14 cellular contexts compared by ENCODE assay signal in the genomic region with DNA sequence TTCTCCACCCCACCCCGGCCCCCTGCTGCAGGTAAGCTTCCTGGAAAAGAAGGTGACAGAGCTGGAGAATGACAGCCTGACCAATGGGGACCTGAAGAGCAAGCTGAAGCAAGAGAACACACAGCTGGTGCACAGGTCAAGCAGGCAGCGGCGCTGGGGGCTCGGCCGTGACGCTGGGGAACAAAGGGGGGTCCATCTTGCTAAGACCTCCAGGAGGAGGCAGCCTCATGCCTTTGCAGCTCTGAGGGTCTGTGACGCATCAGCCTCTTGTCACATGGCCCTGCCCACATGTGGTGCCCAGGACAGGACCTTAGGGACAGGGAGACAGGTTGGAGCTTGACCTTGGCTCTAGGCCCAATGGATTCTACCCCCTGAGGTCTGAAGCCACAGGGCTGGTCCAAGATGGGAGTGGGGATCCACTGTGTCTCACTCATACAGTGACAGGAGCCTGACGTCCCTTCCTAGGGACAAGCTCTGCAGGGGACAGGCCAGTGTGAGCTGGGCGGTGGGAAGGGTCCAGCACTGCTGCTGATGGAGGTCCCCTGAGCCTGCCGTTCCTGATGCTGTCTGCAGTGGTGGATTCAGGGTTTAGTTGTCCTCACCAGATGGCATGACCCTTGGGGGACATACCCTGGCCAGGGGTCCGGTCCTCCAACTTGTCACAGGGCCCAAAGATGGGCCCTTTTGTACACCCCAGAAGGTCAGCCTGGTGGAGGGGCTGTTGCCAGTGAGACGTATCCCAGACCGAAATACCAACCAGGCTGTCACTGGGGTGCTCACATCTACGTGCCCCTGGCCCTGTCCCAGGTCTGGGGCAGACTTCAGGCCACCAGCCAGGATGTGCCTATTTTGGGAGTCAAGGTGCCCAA.
DNase-seq lines count a peak whose midpoint lies in the region; ATAC-seq and TF ChIP-seq lines count a peak whose summit lies in the region.
"Had no signal": no experiment of that assay in that cellular context is flagged by ENCODE, and none has a peak within 500 bp of the region (broad histone marks: within the 10 kb centered on the region; RNA-seq: fewer than 3 reads in every experiment).

No MANE protein-coding gene starts in this region.

- H3K4me2 ChIP-seq in H9 (ENCODE audit: insufficient read depth, insufficient read length, low read length), result no peak overlapping the region
- H3K4me2 ChIP-seq in trophoblast cell (ENCODE audit: low read length), result no peak overlapping the region

- H3K23me2 ChIP-seq in H9 (ENCODE audit: insufficient read length, low read depth, low read length, poor library complexity, severe bottlenecking), result no peaks in the 10 kb centered on the region

- H2BK5ac ChIP-seq in H9 (ENCODE audit: insufficient read length, low read length), result no peak overlapping the region
- no peak overlapping the region for H2BK5ac ChIP-seq in trophoblast cell (ENCODE audit: low read depth, low read length, poor library complexity)

- H3K56ac ChIP-seq in H9 (ENCODE audit: insufficient read length, low read depth, low read length), result no peak overlapping the region

- H3K79me1 ChIP-seq in H9 (ENCODE audit: insufficient read depth, low read depth, low read length, poor library complexity, severe bottlenecking) (no peaks in the 10 kb centered on the region), trophoblast cell (ENCODE audit: low read length) (no peaks in the 10 kb centered on the region)

- no peaks in the 10 kb centered on the region for H3K79me2 ChIP-seq in H9 (ENCODE audit: insufficient read depth, low read length)
- no peaks in the 10 kb centered on the region for H3K79me2 ChIP-seq in trophoblast cell (ENCODE audit: control insufficient read depth, insufficient read depth, low read length, poor library complexity)

- H3K18ac ChIP-seq in H9 (ENCODE audit: insufficient read length, low read depth, low read length), result no peak overlapping the region
- H3K18ac ChIP-seq in trophoblast cell (ENCODE audit: low read length), result no peak overlapping the region

- H3K27ac Mint-ChIP-seq in H9 (no peak overlapping the region; a peak in 1 of 7 replicates), endodermal cell (peak overlapping the region; percentile 52)

- H4K91ac ChIP-seq in H9 (ENCODE audit: insufficient read length, low read depth, low read length), result no peak overlapping the region
- H4K91ac ChIP-seq in trophoblast cell (ENCODE audit: low read depth, low read length), result no peak overlapping the region

- DNase-seq in H9, result peak; percentile 30
- no peak for DNase-seq in endodermal cell
- no peak for DNase-seq in trophoblast cell
- DNase-seq in HT-29 (ENCODE audit: low spot score), result no peak
- DNase-seq in NOMO-1 (lab: John Stamatoyannopoulos, UW; ENCODE audit: unreplicated experiment in 2 of 2), result no peak
- DNase-seq in effector CD4-positive, alpha-beta T cell, result no peak
- DNase-seq: BE2C; CD4-positive, alpha-beta memory T cell; DND-41; GDM1 had no signal

- no peak overlapping the region for H3K4me3 Mint-ChIP-seq in H9
- H3K4me3 Mint-ChIP-seq in endodermal cell, result no peak overlapping the region
- H3K4me3 Mint-ChIP-seq: CD4-positive, alpha-beta memory T cell had no signal

- no peak overlapping the region for H3K27ac ChIP-seq in H9 (ENCODE audit: insufficient read length, low read depth, low read length)
- peak overlapping the region; percentile 48 for H3K27ac ChIP-seq in VCaP
- H3K27ac ChIP-seq in endodermal cell (ENCODE audit: low read depth, low read length), result no peak overlapping the region
- no peak overlapping the region for H3K27ac ChIP-seq in trophoblast cell (ENCODE audit: low read depth, low read length)
- H3K27ac ChIP-seq: A549, C4-2B had no signal

- H3T11ph ChIP-seq in H9 (ENCODE audit: low read length), result no peak overlapping the region

- H3K27me3 ChIP-seq in H9 (ENCODE audit: insufficient read depth, low read length) (no peaks in the 10 kb centered on the region), endodermal cell (ENCODE audit: control insufficient read depth, insufficient read depth, low read length, poor library complexity, severe bottlenecking) (no peaks in the 10 kb centered on the region), trophoblast cell (ENCODE audit: insufficient read depth, low read length) (no peaks in the 10 kb centered on the region)
- H3K27me3 ChIP-seq: BE2C had no signal

- no peak overlapping the region for H4K12ac ChIP-seq in trophoblast cell (ENCODE audit: low read depth, low read length)

- H3K27me3 Mint-ChIP-seq in H9 (ENCODE audit: low read depth), result no peaks in the 10 kb centered on the region
- H3K27me3 Mint-ChIP-seq in endodermal cell (ENCODE audit: insufficient read depth), result no peaks in the 10 kb centered on the region
- H3K27me3 Mint-ChIP-seq: CD4-positive, alpha-beta memory T cell had no signal

- H2BK120ac ChIP-seq in H9 (ENCODE audit: low read depth, low read length, poor library complexity, severe bottlenecking), result no peak overlapping the region
- no peak overlapping the region for H2BK120ac ChIP-seq in trophoblast cell (ENCODE audit: insufficient read depth, low read length, poor library complexity)

- H2AFZ ChIP-seq in H9 (ENCODE audit: low read length) (no peak overlapping the region), trophoblast cell (ENCODE audit: insufficient read depth, low read length, poor library complexity) (no peak overlapping the region)

- no peak for TF ChIP-seq CTCF in H9 (conservative IDR thresholded peaks at IDR 0.05)
- TF ChIP-seq CTCF in VCaP (conservative IDR thresholded peaks at IDR 0.05), result no peak
- no peak for TF ChIP-seq CTCF in endodermal cell (conservative IDR thresholded peaks at IDR 0.05)

- H3K23ac ChIP-seq in H9 (ENCODE audit: insufficient read length, low read depth, low read length) (no peak overlapping the region), trophoblast cell (ENCODE audit: low read length) (no peak overlapping the region)

- WGBS in H9 (ENCODE audit: extremely low coverage, insufficient read length, low lambda C conversion rate), result no CpG with 5 or more reads among the region's 14 CpGs
- WGBS in endodermal cell (ENCODE audit: insufficient coverage in 1 of 2, insufficient read length in 1 of 2), 2 experiments, result 96 to 97% methylated on average over 12 to 14 of the region's 14 CpGs
- no CpG with 5 or more reads among the region's 14 CpGs for WGBS in trophoblast cell (ENCODE audit: extremely low coverage, insufficient coverage, insufficient read length)

- H3K9me3 Mint-ChIP-seq in H9, result no peaks in the 10 kb centered on the region
- peaks cover 10% of the 10 kb centered on the region for H3K9me3 Mint-ChIP-seq in endodermal cell
- H3K9me3 Mint-ChIP-seq: CD4-positive, alpha-beta memory T cell had no signal

- H4K5ac ChIP-seq in H9 (ENCODE audit: insufficient read length, low read depth, low read length), result no peak overlapping the region

- no peak overlapping the region for H3K4me3 ChIP-seq in endodermal cell (ENCODE audit: low read length)
- peak overlapping the region; percentile 24 for H3K4me3 ChIP-seq in trophoblast cell (ENCODE audit: low read depth, low read length)
- H3K4me3 ChIP-seq: A549 had no signal

- H3K9me3 ChIP-seq in H9 (ENCODE audit: control insufficient read depth, low read depth, low read length), result peaks cover 11% of the 10 kb centered on the region
- H3K9me3 ChIP-seq in endodermal cell (ENCODE audit: control insufficient read depth, low read length), result peaks cover 5% of the 10 kb centered on the region
- peaks cover 18% of the 10 kb centered on the region for H3K9me3 ChIP-seq in trophoblast cell (ENCODE audit: insufficient read depth, low read depth, low read length)
- H3K9me3 ChIP-seq: A549, BE2C had no signal

- H4K20me1 ChIP-seq in H9 (ENCODE audit: control insufficient read depth, insufficient read depth, insufficient read length), result no peaks in the 10 kb centered on the region

- no peak overlapping the region for H2BK20ac ChIP-seq in H9 (ENCODE audit: low read depth, low read length, poor library complexity, severe bottlenecking)

- H2AK5ac ChIP-seq in H9 (ENCODE audit: insufficient read length, low read length) (no peak overlapping the region), trophoblast cell (ENCODE audit: low read length) (no peak overlapping the region)

- H3K9ac ChIP-seq in H9 (ENCODE audit: extremely low read depth, insufficient read length, low read length), result no peak overlapping the region
- H3K9ac ChIP-seq in endodermal cell (ENCODE audit: extremely low read depth, low read length, poor library complexity, severe bottlenecking), result no peak overlapping the region
- no peak overlapping the region for H3K9ac ChIP-seq in trophoblast cell (ENCODE audit: low read length)

- no peak overlapping the region for H4K8ac ChIP-seq in H9 (replicated peaks; ENCODE audit: insufficient read length, low read depth, low read length)
- no peak overlapping the region for H4K8ac ChIP-seq in trophoblast cell (ENCODE audit: low read depth, low read length)

- no peak overlapping the region for H2BK15ac ChIP-seq in H9 (ENCODE audit: low read depth, low read length)

- H3K36me3 ChIP-seq in endodermal cell (ENCODE audit: control insufficient read depth, insufficient read depth, low read length) (peaks cover 20% of the 10 kb centered on the region), trophoblast cell (ENCODE audit: control insufficient read depth in 1 of 2, insufficient read depth in 2 of 2, low read length in 2 of 2) (peaks cover 62 to 64% of the 10 kb centered on the region in 2 experiments)
- H3K36me3 ChIP-seq: BE2C had no signal

- peaks cover 14 to 40% (median 21%) of the 10 kb centered on the region in 3 experiments; a peak in 6 of 7 replicates for H3K36me3 Mint-ChIP-seq in H9 (ENCODE audit: insufficient read depth in 1 of 3, low read depth in 3 of 3)
- H3K36me3 Mint-ChIP-seq in endodermal cell (ENCODE audit: low read depth), result peaks cover 43% of the 10 kb centered on the region

- H3K4ac ChIP-seq in H9 (ENCODE audit: low read depth, low read length), result no peak overlapping the region
- no peak overlapping the region for H3K4ac ChIP-seq in trophoblast cell (ENCODE audit: low read depth, low read length)

- no peak for ATAC-seq in HG03095 (IDR thresholded peaks at IDR 0.05; ENCODE audit: unreplicated experiment)

- H2BK12ac ChIP-seq in H9 (ENCODE audit: insufficient read length, low read depth, low read length) (no peak overlapping the region), trophoblast cell (ENCODE audit: low read length) (no peak overlapping the region)

- no peak overlapping the region for H3K14ac ChIP-seq in H9 (ENCODE audit: insufficient read depth, low read length)
- H3K14ac ChIP-seq in trophoblast cell (ENCODE audit: low read length), result no peak overlapping the region

- H3K4me1 Mint-ChIP-seq in H9 (peaks cover 2 to 3% of the 10 kb centered on the region in 2 experiments; a peak in 2 of 4 replicates), endodermal cell (no peaks in the 10 kb centered on the region)

- H3K4me1 ChIP-seq in H9 (ENCODE audit: insufficient read depth, low read length) (no peaks in the 10 kb centered on the region), endodermal cell (ENCODE audit: control insufficient read depth, insufficient read depth, low read length) (no peaks in the 10 kb centered on the region), trophoblast cell (ENCODE audit: control insufficient read depth in 1 of 2, insufficient read depth in 2 of 2, low read length in 2 of 2) (peaks cover 3 to 4% of the 10 kb centered on the region in 2 experiments)
- H3K4me1 ChIP-seq: A549, BE2C had no signal
